9 cellular contexts compared by ENCODE assay signal in genomic region chr6:161353208-161353613, GRCh38.
DNase-seq lines count a peak whose midpoint lies in the region; ATAC-seq lines count a peak whose summit lies in the region.
"Had no signal": no experiment of that assay in that cellular context is flagged by ENCODE, and none has a peak within 500 bp of the region (broad histone marks: within the 10 kb centered on the region; RNA-seq: fewer than 3 reads in every experiment).

No MANE protein-coding gene starts in this region.

- peak; percentile 10 for DNase-seq in DMS153 (lab: John Stamatoyannopoulos, UW)
- peak; percentile 84 for DNase-seq in NCI-H69 (lab: John Stamatoyannopoulos, UW)
- peak; percentile 63 for DNase-seq in ecto neural progenitor cell (ENCODE audit: low spot score)
- peak; percentile 76 for DNase-seq in mesenteric fat pad (ENCODE audit: low spot score)
- DNase-seq in SW480 (ENCODE audit: low spot score) = no peak
- DNase-seq in activated effector memory CD4-positive, alpha-beta T cell treated with Interleukin-2 at 50 U/mL for 16 hours = no peak
- DNase-seq in activated T-cell treated with anti-CD3 and anti-CD28 coated beads, Interleukin-2, amount 50 U/mL, for 48 hours = no peak
- DNase-seq: activated T-cell treated with anti-CD3 and anti-CD28 coated beads, Interleukin-2, amount 50 U/mL, for 4 hours had no signal

- ATAC-seq in HG03442 (IDR thresholded peaks at IDR 0.05; ENCODE audit: unreplicated experiment) = no peak
- ATAC-seq: activated T-cell treated with anti-CD3 and anti-CD28 coated beads, Interleukin-2, amount 50 U/mL, for 4 hours had no signal

Comparison
In these comparisons a context has a peak if more than half of its experiments do, and no peak if none do; other contexts are left out.
1. DNase-seq: peak in DMS153 (single experiment), NCI-H69 (single experiment), ecto neural progenitor cell (single experiment) and mesenteric fat pad (single experiment); none in SW480 (single experiment), activated effector memory CD4-positive, alpha-beta T cell treated with Interleukin-2 at 50 U/mL for 16 hours (single experiment) and activated T-cell treated with anti-CD3 and anti-CD28 coated beads, Interleukin-2, amount 50 U/mL, for 48 hours (0 of 2).